19 cellular contexts compared by ENCODE assay signal in genomic region chr5:26872337-26872736, GRCh38.
"Had no signal": no experiment of that assay in that cellular context is flagged by ENCODE, and none has a peak within 500 bp of the region (broad histone marks: within the 10 kb centered on the region; RNA-seq: fewer than 3 reads in every experiment).

No MANE protein-coding gene starts in this region.

- H3K27ac Mint-ChIP-seq: naive thymus-derived CD8-positive, alpha-beta T cell; stimulated activated naive B cell treated with anti-CD40 and anti-IgM and Interleukin-4, amounts not matched to agents 10 μg/mL and 1 μg/mL and 100 μg/mL, for 72 hours; stimulated activated naive CD8-positive, alpha-beta T cell treated with anti-CD3 and anti-CD28 coated beads, Interleukin-15, amount 100 ng/mL, for 72 hours had no signal

- H3K4me1 Mint-ChIP-seq: naive thymus-derived CD8-positive, alpha-beta T cell; stimulated activated naive B cell treated with anti-CD40 and anti-IgM and Interleukin-4, amounts not matched to agents 10 μg/mL and 1 μg/mL and 100 μg/mL, for 72 hours; stimulated activated naive CD8-positive, alpha-beta T cell treated with anti-CD3 and anti-CD28 coated beads, Interleukin-15, amount 100 ng/mL, for 72 hours had no signal

- H3K36me3 Mint-ChIP-seq: naive thymus-derived CD8-positive, alpha-beta T cell; stimulated activated naive B cell treated with anti-CD40 and anti-IgM and Interleukin-4, amounts not matched to agents 10 μg/mL and 1 μg/mL and 100 μg/mL, for 72 hours had no signal

- H3K36me3 ChIP-seq: heart left ventricle, neutrophil, right atrium auricular region, sigmoid colon, tibial nerve, upper lobe of right lung, vagina had no signal

- H3K27ac ChIP-seq: dorsolateral prefrontal cortex, heart left ventricle, neutrophil, right atrium auricular region, sigmoid colon, skin epidermis, testis, tibial nerve, upper lobe of right lung, vagina had no signal

- H3K9me3 ChIP-seq: heart left ventricle, right atrium auricular region, sigmoid colon, testis, tibial nerve, upper lobe of right lung, vagina had no signal

- H3K27me3 Mint-ChIP-seq: naive thymus-derived CD8-positive, alpha-beta T cell; stimulated activated naive B cell treated with anti-CD40 and anti-IgM and Interleukin-4, amounts not matched to agents 10 μg/mL and 1 μg/mL and 100 μg/mL, for 72 hours; stimulated activated naive CD8-positive, alpha-beta T cell treated with anti-CD3 and anti-CD28 coated beads, Interleukin-15, amount 100 ng/mL, for 72 hours had no signal

- ATAC-seq: heart left ventricle; naive thymus-derived CD8-positive, alpha-beta T cell; stimulated activated naive B cell treated with anti-CD40 and anti-IgM and Interleukin-4, amounts not matched to agents 10 μg/mL and 1 μg/mL and 100 μg/mL, for 72 hours; stimulated activated naive CD8-positive, alpha-beta T cell treated with anti-CD3 and anti-CD28 coated beads, Interleukin-15, amount 100 ng/mL, for 72 hours; upper lobe of right lung had no signal

- DNase-seq: dorsolateral prefrontal cortex; effector CD8-positive, alpha-beta T cell; heart left ventricle; hypothalamus; kidney glomerular epithelial cell; naive thymus-derived CD8-positive, alpha-beta T cell; posterior cingulate gyrus; sigmoid colon; stimulated activated CD4-positive, alpha-beta T cell treated with anti-CD3 and anti-CD28 coated beads, Interleukin-2, amount 100 ng/mL, for 24 hours; stimulated activated CD4-positive, alpha-beta T cell treated with anti-CD3 and anti-CD28 coated beads, Interleukin-4, amount 100 ng/mL, for 4 hours; stimulated activated naive B cell treated with anti-CD40 and anti-IgM and Interleukin-4, amounts not matched to agents 10 μg/mL and 1 μg/mL and 100 μg/mL, for 72 hours; stimulated activated naive CD8-positive, alpha-beta T cell treated with anti-CD3 and anti-CD28 coated beads, Interleukin-15, amount 100 ng/mL, for 72 hours; testis; upper lobe of right lung had no signal

- H3K4me1 ChIP-seq: heart left ventricle, right atrium auricular region, sigmoid colon, testis, tibial nerve, upper lobe of right lung, vagina had no signal

- H3K27me3 ChIP-seq: dorsolateral prefrontal cortex, heart left ventricle, neutrophil, right atrium auricular region, sigmoid colon, testis, tibial nerve, upper lobe of right lung, vagina had no signal

- H3K4me3 ChIP-seq: dorsolateral prefrontal cortex, heart left ventricle, right atrium auricular region, sigmoid colon, skin epidermis, testis, tibial nerve, upper lobe of right lung, vagina had no signal

- H3K4me3 Mint-ChIP-seq: naive thymus-derived CD8-positive, alpha-beta T cell; stimulated activated naive B cell treated with anti-CD40 and anti-IgM and Interleukin-4, amounts not matched to agents 10 μg/mL and 1 μg/mL and 100 μg/mL, for 72 hours; stimulated activated naive CD8-positive, alpha-beta T cell treated with anti-CD3 and anti-CD28 coated beads, Interleukin-15, amount 100 ng/mL, for 72 hours had no signal
